Comparison of ENCODE assay signal across 8 cellular contexts in genomic region chr22:37428649-37429586, GRCh38. TPM values are rescaled to one million over a fixed set of nuclear protein-coding genes. Genes with fewer than 3 reads are reported as not detected.
DNase-seq lines count a peak whose midpoint lies in the region; ATAC-seq lines count a peak whose summit lies in the region.

No MANE protein-coding gene starts in this region.

- H3K27me3 ChIP-seq in GM23248 (replicated peaks; ENCODE audit: insufficient read depth) (no peaks in the 10 kb centered on the region), SJSA1 (replicated peaks) (peaks cover 45% of the 10 kb centered on the region)

- peaks cover 24% of the 10 kb centered on the region for H3K27me3 Mint-ChIP-seq in activated naive CD8-positive, alpha-beta T cell

- ATAC-seq in GM21737 (IDR thresholded peaks at IDR 0.05; ENCODE audit: unreplicated experiment), result no peak

- DNase-seq in AG08395 (ENCODE audit: low spot score) (peak; percentile 58), GM23248 (peak; percentile 64), SJSA1 (ENCODE audit: low read depth in 1 of 2, low spot score in 2 of 2) (peak; percentile 54 to 64), iPS-NIHi11 (ENCODE audit: low spot score) (peak; percentile 86), cerebellar nuclear complex (lab: John Stamatoyannopoulos, UW) (no peak)
- peak; percentile 37 to 45 for DNase-seq in stimulated activated CD4-positive, alpha-beta T cell treated with anti-CD3 and anti-CD28 coated beads, Interleukin-4, amount 100 ng/mL, for 48 hours (ENCODE audit: low read depth in 2 of 2)

- no peaks in the 10 kb centered on the region for H3K9me2 ChIP-seq in GM23248 (ENCODE audit: insufficient read depth)

- peak overlapping the region; percentile 48 for H3K4me3 Mint-ChIP-seq in activated naive CD8-positive, alpha-beta T cell

- peaks cover 4% of the 10 kb centered on the region for H3K9me3 Mint-ChIP-seq in activated naive CD8-positive, alpha-beta T cell (ENCODE audit: low read depth)

- no peak overlapping the region for H3K4me2 ChIP-seq in GM23248 (ENCODE audit: unreplicated experiment)

- H4K20me1 ChIP-seq in GM23248 (ENCODE audit: insufficient read depth), result no peaks in the 10 kb centered on the region

- no peak overlapping the region for H3K9ac ChIP-seq in GM23248

- H3K4me1 Mint-ChIP-seq in activated naive CD8-positive, alpha-beta T cell (ENCODE audit: low read depth), result peaks cover 26% of the 10 kb centered on the region

- H3K9me3 ChIP-seq in GM23248 (ENCODE audit: low read depth) (no peaks in the 10 kb centered on the region), SJSA1 (replicated peaks) (peaks cover 15% of the 10 kb centered on the region)

- peaks cover 19% of the 10 kb centered on the region for H3F3A ChIP-seq in GM23248 (ENCODE audit: insufficient read depth)

- H3K4me1 ChIP-seq in GM23248 (ENCODE audit: insufficient read depth), result peaks cover 12% of the 10 kb centered on the region
- H3K4me1 ChIP-seq in SJSA1 (replicated peaks), result peaks cover 49% of the 10 kb centered on the region

- H3K27ac ChIP-seq in GM23248 (no peak overlapping the region), SJSA1 (no peak overlapping the region)

- 21% methylated on average over 15 of the region's 15 CpGs for WGBS in GM23248 (ENCODE audit: low coverage in 1 of 2, low lambda C conversion rate in 2 of 2, missing lambda C conversion rate in 2 of 2), 2 experiments

- no peak overlapping the region for H3K27ac Mint-ChIP-seq in activated naive CD8-positive, alpha-beta T cell

- in situ Hi-C loops in GM23248 (cut with MboI), result no loop called here

- H2AFZ ChIP-seq in GM23248, result no peak overlapping the region

- H3K36me3 Mint-ChIP-seq in activated naive CD8-positive, alpha-beta T cell, result peaks cover 3% of the 10 kb centered on the region

- no peaks in the 10 kb centered on the region for H3K36me3 ChIP-seq in GM23248 (ENCODE audit: low read depth)
- no peaks in the 10 kb centered on the region for H3K36me3 ChIP-seq in SJSA1

- H3K4me3 ChIP-seq in GM23248 (no peak overlapping the region), SJSA1 (no peak overlapping the region)

- no peaks in the 10 kb centered on the region for H3K79me2 ChIP-seq in GM23248 (ENCODE audit: insufficient read depth)

RNA-seq across cellular contexts. Expression of gene ELFN2, which starts 1.6 kb away (rescaled TPM):
- 0.89 and 1.1 TPM in 2 replicates for total RNA-seq in GM23248 (2014; rRNA removed; shearing (Covaris generic))
- polyA plus RNA-seq in GM23248 (2016; fragmentation: Nextera tagmentation; extraction: Ambion mirVana), result 0.19 and 0.48 TPM in 2 replicates
- 0.11 TPM in 1 of 2 replicates, not detected in the other for total RNA-seq in SJSA1 (2014; rRNA removed; shearing (Covaris generic))

RNA-seq across cellular contexts. Expression of gene MFNG, which starts 57.3 kb away (rescaled TPM):
- not detected in 2 replicates for total RNA-seq in GM23248 (2014; rRNA removed; shearing (Covaris generic))
- polyA plus RNA-seq in GM23248 (2016; fragmentation: Nextera tagmentation; extraction: Ambion mirVana), result 0.32 TPM in 1 of 2 replicates, not detected in the other
- not detected in 2 replicates for total RNA-seq in SJSA1 (2014; rRNA removed; shearing (Covaris generic))

Comparison
In these comparisons a context has a peak if more than half of its experiments do, and no peak if none do; other contexts are left out.
1. DNase-seq: peak in AG08395 (single experiment), GM23248 (single experiment), SJSA1 (2 of 2), iPS-NIHi11 (single experiment) and stimulated activated CD4-positive, alpha-beta T cell treated with anti-CD3 and anti-CD28 coated beads, Interleukin-4, amount 100 ng/mL, for 48 hours (2 of 2); none in cerebellar nuclear complex (0 of 2).